Comparison of ENCODE assay signal across 12 cellular contexts in genomic region chr4:100736651-100737450, GRCh38.
DNase-seq lines count a peak whose midpoint lies in the region; ATAC-seq and TF ChIP-seq lines count a peak whose summit lies in the region.
"Had no signal": no experiment of that assay in that cellular context is flagged by ENCODE, and none has a peak within 500 bp of the region (broad histone marks: within the 10 kb centered on the region; RNA-seq: fewer than 3 reads in every experiment).

No MANE protein-coding gene starts in this region.

- POLR2A ChIA-PET in PC-3 (lab: Charles Lee; ENCODE audit: unreplicated experiment) = no interaction called here

- no peaks in the 10 kb centered on the region for H3F3A ChIP-seq in PC-3 (ENCODE audit: low read length, unreplicated experiment)

- no peak overlapping the region for H3K9ac ChIP-seq in PC-3 (ENCODE audit: low read length)

- H3K4me2 ChIP-seq in PC-3 (ENCODE audit: low read length) = peak overlapping the region; percentile 33; the same call in 1 of the 2 replicates

- ATAC-seq in PC-3 = peak; percentile 47
- ATAC-seq in psoas muscle = peak; percentile 28 to 67 (median 51)
- ATAC-seq in GM21447 (IDR thresholded peaks at IDR 0.05; ENCODE audit: unreplicated experiment) = no peak
- ATAC-seq in mucosa of descending colon = no peak
- ATAC-seq: WTC11 had no signal

- no peaks in the 10 kb centered on the region for H3K79me2 ChIP-seq in PC-3 (ENCODE audit: low read length)

- TF ChIP-seq CTCF in PC-3 (conservative IDR thresholded peaks at IDR 0.05; ENCODE audit: low read depth, low read length) = no peak
- TF ChIP-seq CTCF in psoas muscle (IDR thresholded peaks at IDR 0.05) = no peak
- no peak for TF ChIP-seq CTCF in mucosa of descending colon (IDR thresholded peaks at IDR 0.05)

- H3K9me2 ChIP-seq in PC-3 (replicated peaks; ENCODE audit: low read length) = no peaks in the 10 kb centered on the region

- no peaks in the 10 kb centered on the region for H3K36me3 ChIP-seq in PC-3 (ENCODE audit: low read depth, low read length)
- no peaks in the 10 kb centered on the region for H3K36me3 ChIP-seq in psoas muscle (ENCODE audit: insufficient read depth in 1 of 2, low read depth in 1 of 2)
- H3K36me3 ChIP-seq in mucosa of descending colon (ENCODE audit: low read depth) = no peaks in the 10 kb centered on the region

- H3K9me3 ChIP-seq in PC-3 (ENCODE audit: low read length) (no peaks in the 10 kb centered on the region), psoas muscle (peaks cover 10% of the 10 kb centered on the region), mucosa of descending colon (no peaks in the 10 kb centered on the region)

- CTCF ChIA-PET in PC-3 (lab: Charles Lee) = interaction anchor here (1.0 kb wide), 1 partner anchor 643 kb away, joined by 4 read pairs; no protein-coding TSS in a partner anchor

- H3K4me3 ChIP-seq in PC-3 (ENCODE audit: low read length) (no peak overlapping the region), psoas muscle (no peak overlapping the region), mucosa of descending colon (no peak overlapping the region)
- H3K4me3 ChIP-seq: skin epidermis had no signal

- H4K20me1 ChIP-seq in PC-3 (ENCODE audit: low read length) = no peaks in the 10 kb centered on the region

- peaks cover 26% of the 10 kb centered on the region for H3K4me1 ChIP-seq in PC-3 (ENCODE audit: insufficient read depth, low read length)
- no peaks in the 10 kb centered on the region for H3K4me1 ChIP-seq in psoas muscle
- H3K4me1 ChIP-seq in mucosa of descending colon (ENCODE audit: low read depth) = no peaks in the 10 kb centered on the region

- BruUV-seq in PC-3 (replicated peaks; lab: Mats Ljungman, UMichigan) = no TSS peak

- intact Hi-C loops in PC-3 (cut with micrococcal nuclease) = no loop called here
- intact Hi-C loops in psoas muscle (cut with DNase I) = loop anchor here (10.0 kb wide), 3 partner anchors 152 to 312 kb away; partner anchors contain the start of gene EMCN (in 1 of the 2)
- intact Hi-C loops in mucosa of descending colon (cut with DNase I, micrococcal nuclease) = no loop called here

- H3K27ac ChIP-seq in PC-3 (ENCODE audit: low read length) (peak overlapping the region; percentile 75), psoas muscle (no peak overlapping the region)

- H3K27me3 ChIP-seq in PC-3 (ENCODE audit: low read length) (no peaks in the 10 kb centered on the region), psoas muscle (ENCODE audit: insufficient read depth in 3 of 3, low read length in 2 of 3) (no peaks in the 10 kb centered on the region)

- peak; percentile 84 for DNase-seq in ELR (ENCODE audit: low read depth)
- peak; percentile 88 for DNase-seq in PC-3
- peak; percentile 82 for DNase-seq in fibroblast of gingiva (ENCODE audit: low read depth)
- DNase-seq in psoas muscle = no peak
- no peak for DNase-seq in activated T-cell treated with anti-CD3 and anti-CD28 coated beads, Interleukin-2, amount 50 U/mL, for 48 hours
- no peak for DNase-seq in mucosa of descending colon
- no peak for DNase-seq in NCI-H345 treated with DMSO at 0.1 percent for 48 hours (lab: John Stamatoyannopoulos, UW; ENCODE audit: unreplicated experiment)
- DNase-seq: activated naive CD8-positive, alpha-beta T cell treated with anti-CD3 and anti-CD28 coated beads, Interleukin-2, amount 10 ng/mL, durations not matched to agents 7 days and 5 days; NCI-H2227 treated with DMSO at 0.1 percent for 48 hours had no signal

- 38 to 54% (median 54%) methylated on average over 2 of the region's 2 CpGs for WGBS in psoas muscle, 3 donors

- H2AFZ ChIP-seq in PC-3 (ENCODE audit: low read length) = no peak overlapping the region

Comparison
In these comparisons a context has a peak if more than half of its experiments do, and no peak if none do; other contexts are left out.
1. DNase-seq: peak in ELR (single experiment), PC-3 (single experiment) and fibroblast of gingiva (single experiment); none in psoas muscle (0 of 2), activated T-cell treated with anti-CD3 and anti-CD28 coated beads, Interleukin-2, amount 50 U/mL, for 48 hours (0 of 2), mucosa of descending colon (0 of 3) and NCI-H345 treated with DMSO at 0.1 percent for 48 hours (single experiment).
2. ATAC-seq: peak in PC-3 (single experiment) and psoas muscle (4 of 4); none in GM21447 (single experiment) and mucosa of descending colon (single experiment).
3. intact Hi-C loops: an anchor here in psoas muscle (10.0 kb wide); none called in PC-3 and mucosa of descending colon.